In the genomic region with DNA sequence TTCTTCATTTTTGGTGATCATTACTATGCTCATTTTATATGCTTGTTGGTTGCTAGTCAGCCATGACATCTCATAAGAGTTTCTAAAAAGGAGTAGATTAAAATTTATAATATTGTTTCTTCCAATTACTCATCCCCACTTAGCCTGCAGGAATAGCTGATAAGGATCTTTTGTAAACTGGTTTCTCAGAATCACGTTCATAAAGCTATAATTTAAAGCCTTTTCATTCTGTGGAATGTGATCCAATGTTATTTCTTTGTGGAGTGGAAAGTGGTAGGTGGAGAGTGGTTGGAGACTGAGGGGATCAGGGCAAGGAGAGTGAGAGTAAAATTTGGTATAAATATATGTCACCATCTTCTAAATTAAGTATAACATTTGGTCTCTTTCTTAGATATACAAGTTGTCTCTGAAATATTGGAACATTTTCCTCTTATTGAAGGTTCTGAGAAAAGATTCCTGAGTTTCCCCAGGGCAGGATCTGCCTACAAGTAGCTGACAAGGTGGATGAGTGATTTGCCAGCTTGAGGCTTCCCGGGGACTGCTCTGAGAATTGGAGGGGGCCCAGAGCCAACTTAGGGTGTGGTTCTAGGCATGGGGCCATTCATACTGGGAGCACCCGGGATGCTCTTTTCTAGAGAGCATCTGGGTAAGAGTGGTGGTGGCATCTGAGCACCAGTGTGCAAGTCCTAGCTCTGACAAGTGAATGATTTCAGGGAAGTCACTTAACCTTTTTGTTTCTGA, we compare ENCODE assay signal across 11 cellular contexts.
"Had no signal": no experiment of that assay in that cellular context is flagged by ENCODE, and none has a peak within 500 bp of the region (broad histone marks: within the 10 kb centered on the region; RNA-seq: fewer than 3 reads in every experiment).

No MANE protein-coding gene starts in this region.

- H3K27ac ChIP-seq: coronary artery, left ventricle myocardium inferior, WERI-Rb-1 had no signal

- H3K36me3 ChIP-seq: left ventricle myocardium inferior, WERI-Rb-1 had no signal

- H3K4me3 ChIP-seq: coronary artery, left ventricle myocardium inferior had no signal

- DNase-seq: activated CD4-positive, alpha-beta T cell treated with anti-CD3 and anti-CD28 coated beads for 48 hours; activated CD8-positive, alpha-beta memory T cell treated with anti-CD3 and anti-CD28 coated beads for 24 hours; activated naive CD4-positive, alpha-beta T cell treated with anti-CD3 and anti-CD28 coated beads, Interleukin-2, amount 50 U/mL, for 16 hours; central memory CD4-positive, alpha-beta T cell; effector CD8-positive, alpha-beta T cell; left ventricle myocardium inferior; mesenchymal stem cell; stimulated activated CD4-positive, alpha-beta T cell treated with anti-CD3 and anti-CD28 coated beads, Interleukin-12 subunit alpha, Interleukin-12 subunit beta, amount 100 ng/mL, for 4 hours; stimulated activated naive CD4-positive, alpha-beta T cell treated with Interleukin-2 at 50 U/mL for 16 hours; WERI-Rb-1 had no signal
